ENCODE assay signal across 11 cellular contexts in the genomic region with DNA sequence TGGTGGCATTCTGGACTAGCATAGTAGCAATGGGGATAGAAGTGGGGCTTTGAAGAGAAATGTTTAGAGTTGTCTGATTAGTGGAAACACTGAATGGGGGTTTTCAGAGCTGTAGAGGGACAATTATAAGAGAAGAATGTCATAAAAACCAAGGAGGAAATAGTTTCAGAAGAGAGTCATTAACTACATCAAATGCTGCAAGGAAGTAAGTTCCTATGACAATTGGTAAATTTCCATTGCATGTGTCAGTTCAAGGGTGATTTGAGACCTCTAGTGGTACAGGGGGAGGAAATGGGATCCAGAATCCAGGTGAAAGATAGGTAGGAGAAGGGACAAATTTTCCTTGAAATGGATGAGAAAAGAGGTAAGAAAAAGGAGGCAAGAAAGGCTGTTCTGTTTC.
DNase-seq lines count a peak whose midpoint lies in the region; ATAC-seq and TF ChIP-seq lines count a peak whose summit lies in the region.
"Had no signal": no experiment of that assay in that cellular context is flagged by ENCODE, and none has a peak within 500 bp of the region (broad histone marks: within the 10 kb centered on the region; RNA-seq: fewer than 3 reads in every experiment).

No MANE protein-coding gene starts in this region.

- H3K27ac ChIP-seq in testis = no peak overlapping the region

- intact Hi-C loops in testis (cut with DNase I; ENCODE audit: low total_unique reads) = no loop called here

- DNase-seq in AG08396 (ENCODE audit: low spot score) = peak; percentile 43
- DNase-seq in H4 (ENCODE audit: low spot score) = peak; percentile 9
- peak; percentile 74 to 78 for DNase-seq in SW 1271 (lab: John Stamatoyannopoulos, UW)
- DNase-seq in iPS-NIHi11 (ENCODE audit: low spot score) = peak; percentile 30
- DNase-seq in testis = no peak
- DNase-seq in activated T-cell treated with anti-CD3 and anti-CD28 coated beads, Interleukin-2, amount 50 U/mL, for 1 hour = no peak
- DNase-seq: GF-D8, NCI-H526 had no signal

- no peaks in the 10 kb centered on the region for H3K9me3 ChIP-seq in testis

- TF ChIP-seq CTCF in testis (IDR thresholded peaks at IDR 0.05) = no peak

- TF ChIP-seq POLR2A in testis (IDR thresholded peaks at IDR 0.05) = no peak

- no peak overlapping the region for H3K4me3 ChIP-seq in testis

- no peaks in the 10 kb centered on the region for H3K4me1 ChIP-seq in testis

- no peaks in the 10 kb centered on the region for H3K36me3 ChIP-seq in testis (ENCODE audit: low read depth, missing control alignments)

- H3K27me3 ChIP-seq in testis = no peaks in the 10 kb centered on the region

- ATAC-seq in HG03280 (IDR thresholded peaks at IDR 0.05; ENCODE audit: unreplicated experiment) = no peak
- ATAC-seq in GM19467 (IDR thresholded peaks at IDR 0.05; ENCODE audit: unreplicated experiment) = no peak
- ATAC-seq: activated CD4-positive, CD25-positive, alpha-beta regulatory T cell treated with anti-CD3 and anti-CD28 coated beads, Interleukin-2, amount 50 U/mL, for 24 hours had no signal

Comparison
In these comparisons a context has a peak if more than half of its experiments do, and no peak if none do; other contexts are left out.
1. DNase-seq: peak in AG08396 (single experiment), H4 (single experiment), SW 1271 (2 of 2) and iPS-NIHi11 (single experiment); none in testis (single experiment) and activated T-cell treated with anti-CD3 and anti-CD28 coated beads, Interleukin-2, amount 50 U/mL, for 1 hour (single experiment).